22 cellular contexts compared by ENCODE assay signal in the genomic region with DNA sequence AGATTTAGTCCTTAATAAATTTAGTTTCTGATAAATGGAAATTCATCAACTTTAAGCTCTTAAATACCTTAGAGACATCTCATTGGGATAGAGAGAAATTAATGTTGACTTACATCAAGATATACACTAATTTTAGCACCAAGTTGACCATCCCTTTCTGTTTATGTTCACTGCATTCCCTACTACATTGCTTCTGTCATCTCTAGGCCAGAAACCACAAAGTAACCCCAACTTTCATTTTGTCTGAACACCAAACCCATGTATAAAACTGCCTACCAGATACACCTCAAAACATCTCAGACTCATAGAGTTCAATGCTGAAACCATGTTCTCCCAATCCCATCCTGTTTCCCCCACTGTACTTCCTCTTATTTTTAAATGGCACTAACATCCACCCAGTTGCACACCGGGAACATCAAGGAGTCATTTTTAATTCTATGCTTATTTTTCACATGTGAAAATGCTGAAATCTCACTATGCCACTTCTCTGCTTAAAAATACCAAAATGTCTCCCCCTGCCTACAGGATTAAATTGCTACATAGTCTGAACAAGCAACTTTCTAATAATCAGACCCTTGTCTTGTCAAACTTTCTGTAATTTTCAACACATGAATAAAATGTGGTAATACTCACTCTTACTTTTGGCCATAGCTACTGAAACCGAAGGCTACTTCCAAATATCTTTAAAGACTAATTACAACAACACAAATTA.
A peak's percentile ranks its signal among the peaks of the same experiment; 100 is the strongest.
DNase-seq lines count a peak whose midpoint lies in the region; ATAC-seq and TF ChIP-seq lines count a peak whose summit lies in the region.
"Had no signal": no experiment of that assay in that cellular context is flagged by ENCODE, and none has a peak within 500 bp of the region (broad histone marks: within the 10 kb centered on the region; RNA-seq: fewer than 3 reads in every experiment).

No MANE protein-coding gene starts in this region.

- H3K4me3 ChIP-seq in HCT116 (replicated peaks in 1 of 2; ENCODE audit: low read depth in 1 of 2, low read length in 2 of 2) (no peak overlapping the region), OCI-LY1 (ENCODE audit: low read depth, low read length, poor library complexity, severe bottlenecking) (no peak overlapping the region), choroid plexus epithelial cell (ENCODE audit: low read depth, low read length) (no peak overlapping the region), retinal pigment epithelial cell (ENCODE audit: low read length) (no peak overlapping the region), neuronal stem cell (ENCODE audit: low read length in 2 of 2) (no peak overlapping the region)
- H3K4me3 ChIP-seq: smooth muscle cell, testis had no signal

- no peak for TF ChIP-seq RAD21 in HCT116 (IDR thresholded peaks at IDR 0.05; ENCODE audit: low read depth)

- no peak overlapping the region for H4K91ac ChIP-seq in neuronal stem cell (ENCODE audit: low read depth, low read length, poor library complexity)

- no peak overlapping the region for H3K9ac ChIP-seq in HCT116 (ENCODE audit: low read length)
- H3K9ac ChIP-seq in OCI-LY1 (ENCODE audit: low read length), result no peak overlapping the region
- no peak overlapping the region for H3K9ac ChIP-seq in neuronal stem cell (ENCODE audit: low read depth, low read length, poor library complexity)

- no peak overlapping the region for H3K18ac ChIP-seq in neuronal stem cell (ENCODE audit: low read length)

- no peak overlapping the region for H2BK5ac ChIP-seq in neuronal stem cell (ENCODE audit: low read length)

- DNase-seq in HCT116 (ENCODE audit: low read depth, low spot score) (no peak), choroid plexus epithelial cell (ENCODE audit: low read depth) (peak; percentile 60), retinal pigment epithelial cell (ENCODE audit: low read depth) (no peak), neuronal stem cell (ENCODE audit: low spot score) (no peak), dedifferentiated amniotic fluid mesenchymal stem cell (ENCODE audit: extremely low spot score) (no peak)
- no peak for DNase-seq in activated effector memory CD4-positive, alpha-beta T cell treated with anti-CD3 and anti-CD28 coated beads, Interleukin-2, amount 50 U/mL, for 16 hours
- DNase-seq: activated naive CD4-positive, alpha-beta T cell; activated T-cell treated with anti-CD3 and anti-CD28 coated beads, Interleukin-2, amount 50 U/mL, for 1 hour; CD8-positive, alpha-beta memory T cell; central memory CD4-positive, alpha-beta T cell; DMS153; left cardiac atrium; NCI-H2171; NCI-H526 treated with DMSO at 0.1 percent for 48 hours; occipital lobe; stimulated activated CD4-positive, alpha-beta T cell treated with anti-CD3 and anti-CD28 coated beads, Interleukin-2, amount 100 ng/mL, for 48 hours; stimulated activated naive B cell treated with anti-CD40 and anti-IgM and Interleukin-4, amounts not matched to agents 10 μg/mL and 1 μg/mL and 100 μg/mL, for 72 hours; testis had no signal

- H2BK120ac ChIP-seq in neuronal stem cell (ENCODE audit: low read depth, low read length), result no peak overlapping the region

- H3K79me1 ChIP-seq in neuronal stem cell (ENCODE audit: low read depth, low read length), result no peaks in the 10 kb centered on the region

- H3F3A ChIP-seq in OCI-LY1 (ENCODE audit: insufficient read depth, low read length), result no peaks in the 10 kb centered on the region

- H2AK5ac ChIP-seq in neuronal stem cell (ENCODE audit: low read depth, low read length), result no peak overlapping the region

- CTCF ChIA-PET in HCT116 (lab: Charles Lee), result no interaction called here

- intact Hi-C loops in HCT116 (cut with micrococcal nuclease), result no loop called here

- no peak overlapping the region for H4K8ac ChIP-seq in neuronal stem cell (ENCODE audit: low read depth, low read length)

- no peaks in the 10 kb centered on the region for H3K9me3 ChIP-seq in HCT116 (ENCODE audit: control insufficient read depth in 1 of 2, insufficient read depth in 1 of 2, low read depth in 1 of 2, low read length in 2 of 2)
- H3K9me3 ChIP-seq in OCI-LY1 (ENCODE audit: low read length), result no peaks in the 10 kb centered on the region
- peaks cover 0 to 1% of the 10 kb centered on the region in 2 donors for H3K9me3 ChIP-seq in neuronal stem cell (replicated peaks in 1 of 2; ENCODE audit: control insufficient read depth in 2 of 2, insufficient read depth in 1 of 2, low read depth in 1 of 2, low read length in 2 of 2)
- H3K9me3 ChIP-seq: testis had no signal

- H2AFZ ChIP-seq in HCT116 (ENCODE audit: low read depth, low read length, poor library complexity, severe bottlenecking) (peak overlapping the region; percentile 14), OCI-LY1 (ENCODE audit: low read length) (no peak overlapping the region), neuronal stem cell (ENCODE audit: low read length) (no peak overlapping the region)

- H3K9me2 ChIP-seq in HCT116 (ENCODE audit: insufficient read depth) (no peaks in the 10 kb centered on the region), OCI-LY1 (ENCODE audit: low read depth, low read length) (peaks cover 4% of the 10 kb centered on the region; the same call in 1 of the 2 replicates)

- H3K4me1 ChIP-seq in HCT116 (ENCODE audit: control insufficient read depth in 1 of 2, insufficient read depth in 2 of 2, low read length in 2 of 2) (no peaks in the 10 kb centered on the region), OCI-LY1 (ENCODE audit: insufficient read depth, low read length, severe bottlenecking) (no peaks in the 10 kb centered on the region), neuronal stem cell (ENCODE audit: control insufficient read depth in 2 of 2, insufficient read depth in 1 of 2, low read depth in 1 of 2, low read length in 2 of 2) (no peaks in the 10 kb centered on the region)
- H3K4me1 ChIP-seq: testis had no signal

- H3K14ac ChIP-seq in neuronal stem cell (ENCODE audit: low read length), result no peak overlapping the region

- 0 out of 6 replicates have a peak, but pooled peaks of 1 of the 3 experiments have one; percentile 13 for TF ChIP-seq CTCF in HCT116 (IDR thresholded peaks at IDR 0.05 in 2 of 3, conservative IDR thresholded peaks at IDR 0.05 in 1 of 3; ENCODE audit: borderline replicate concordance in 1 of 3, insufficient read depth in 1 of 3, low read depth in 2 of 3, low read length in 2 of 3)
- TF ChIP-seq CTCF in OCI-LY1 (IDR thresholded peaks at IDR 0.05; ENCODE audit: low read length), result peak; percentile 21; the same call in 1 of the 2 replicates
- TF ChIP-seq CTCF in choroid plexus epithelial cell (conservative IDR thresholded peaks at IDR 0.05; ENCODE audit: low read depth, low read length), result peak; percentile 48
- peak; percentile 35 for TF ChIP-seq CTCF in retinal pigment epithelial cell (conservative IDR thresholded peaks at IDR 0.05; ENCODE audit: low read depth, low read length)

- no peak overlapping the region for H3K4me2 ChIP-seq in HCT116 (ENCODE audit: low read length)
- no peak overlapping the region for H3K4me2 ChIP-seq in OCI-LY1 (ENCODE audit: low read length)
- H3K4me2 ChIP-seq in neuronal stem cell (ENCODE audit: insufficient read depth, low read length, poor library complexity, severe bottlenecking), result no peak overlapping the region
- H3K4me2 ChIP-seq: smooth muscle cell had no signal

- no peak overlapping the region for H3K23ac ChIP-seq in neuronal stem cell (ENCODE audit: low read depth, low read length, poor library complexity)

- ATAC-seq in HCT116 (no peak), HG03442 (IDR thresholded peaks at IDR 0.05; ENCODE audit: unreplicated experiment) (no peak)
- ATAC-seq: activated CD4-positive, CD25-positive, alpha-beta regulatory T cell treated with anti-CD3 and anti-CD28 coated beads, Interleukin-2, amount 50 U/mL, for 24 hours; left cardiac atrium; stimulated activated naive B cell treated with anti-CD40 and anti-IgM and Interleukin-4, amounts not matched to agents 10 μg/mL and 1 μg/mL and 100 μg/mL, for 72 hours had no signal

- H3K27me3 ChIP-seq in HCT116 (ENCODE audit: insufficient read depth, low read length), result no peaks in the 10 kb centered on the region
- no peaks in the 10 kb centered on the region for H3K27me3 ChIP-seq in OCI-LY1 (ENCODE audit: insufficient read depth, low read length)
- no peaks in the 10 kb centered on the region for H3K27me3 ChIP-seq in neuronal stem cell (ENCODE audit: control insufficient read depth in 3 of 3, insufficient read depth in 3 of 3, low read depth in 1 of 3, low read length in 3 of 3)
- H3K27me3 ChIP-seq: testis had no signal

- RAD21 ChIA-PET in HCT116 (lab: Charles Lee; ENCODE audit: low non-redundant PET in 1 of 2, low total read pairs in 2 of 2, uncharacterized antibody in 2 of 2, unreplicated experiment in 2 of 2), result no interaction called here

- no peak overlapping the region for H2BK12ac ChIP-seq in neuronal stem cell (ENCODE audit: low read length)

- no peak overlapping the region for H3K4ac ChIP-seq in neuronal stem cell (ENCODE audit: low read length)

- H4K20me1 ChIP-seq in HCT116 (ENCODE audit: insufficient read depth), result no peaks in the 10 kb centered on the region
- H4K20me1 ChIP-seq in OCI-LY1 (ENCODE audit: insufficient read depth, low read length), result no peaks in the 10 kb centered on the region

- H3K36me3 ChIP-seq in HCT116 (ENCODE audit: control insufficient read depth in 1 of 2, insufficient read depth in 2 of 2, low read length in 2 of 2) (no peaks in the 10 kb centered on the region), OCI-LY1 (ENCODE audit: insufficient read depth, low read length) (no peaks in the 10 kb centered on the region), neuronal stem cell (replicated peaks in 1 of 2; ENCODE audit: control insufficient read depth in 2 of 2, insufficient read depth in 2 of 2, low read length in 2 of 2) (no peaks in the 10 kb centered on the region)

- BruUV-seq in HCT116 (replicated peaks; lab: Mats Ljungman, UMichigan), result no TSS peak

- H3K27ac ChIP-seq in HCT116 (ENCODE audit: low read depth, low read length) (no peak overlapping the region), OCI-LY1 (ENCODE audit: low read depth, low read length, poor library complexity, severe bottlenecking) (no peak overlapping the region), neuronal stem cell (replicated peaks; ENCODE audit: low read length) (no peak overlapping the region)
- H3K27ac ChIP-seq: testis had no signal

- no peak for TF ChIP-seq POLR2A in HCT116 (IDR thresholded peaks at IDR 0.05; ENCODE audit: borderline replicate concordance, extremely low read depth, insufficient read depth, insufficient read length)

- POLR2A ChIA-PET in HCT116 (lab: Charles Lee), result no interaction called here

- H3K79me2 ChIP-seq in HCT116 (ENCODE audit: insufficient read depth, low read length) (no peaks in the 10 kb centered on the region), OCI-LY1 (ENCODE audit: insufficient read depth, low read length) (no peaks in the 10 kb centered on the region)

- no peak overlapping the region for H2BK15ac ChIP-seq in neuronal stem cell (ENCODE audit: low read length)

- no CpG with 5 or more reads among the region's 2 CpGs for WGBS in neuronal stem cell (ENCODE audit: extremely low coverage in 2 of 2, insufficient read length in 2 of 2, insufficient replicate concordance in 1 of 2), 2 donors

TF ChIP-seq in HCT116, 20 proteins besides CTCF, POLR2A, EP300 and RAD21 (continues in another document):
- TF ChIP-seq SIN3A (IDR thresholded peaks at IDR 0.05; ENCODE audit: low read depth), result no peak
- no peak for TF ChIP-seq EGR1 (IDR thresholded peaks at IDR 0.05; ENCODE audit: low read depth)
- TF ChIP-seq EZH2phosphoT487 (IDR thresholded peaks at IDR 0.05; ENCODE audit: borderline replicate concordance), result no peak
